ENCODE assay signal across 18 cellular contexts in the genomic region with DNA sequence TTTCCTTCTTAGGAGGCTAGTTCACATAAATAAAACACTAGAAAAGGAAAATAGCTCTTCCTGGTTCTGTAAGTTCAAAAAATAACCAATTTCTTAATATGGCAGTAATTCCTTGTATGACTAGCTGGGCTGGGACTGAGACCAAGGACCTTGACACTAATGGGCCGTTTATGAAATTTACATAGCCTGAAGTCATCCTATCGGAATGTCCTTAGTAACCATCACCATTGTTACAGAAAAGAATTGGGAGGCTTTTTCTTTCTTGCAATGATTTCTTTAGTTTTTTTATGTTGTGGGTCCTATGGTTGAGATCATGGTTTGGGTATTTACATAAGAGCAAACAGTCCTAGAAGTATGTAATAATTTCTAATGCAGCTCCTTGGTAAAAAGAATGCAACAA.
DNase-seq lines count a peak whose midpoint lies in the region; ATAC-seq and TF ChIP-seq lines count a peak whose summit lies in the region.
"Had no signal": no experiment of that assay in that cellular context is flagged by ENCODE, and none has a peak within 500 bp of the region (broad histone marks: within the 10 kb centered on the region; RNA-seq: fewer than 3 reads in every experiment).

No MANE protein-coding gene starts in this region.

- H3K9me3 ChIP-seq in mesenchymal stem cell (ENCODE audit: control insufficient read depth, low read length) = no peaks in the 10 kb centered on the region
- no peaks in the 10 kb centered on the region for H3K9me3 ChIP-seq in CD4-positive, alpha-beta T cell (ENCODE audit: control insufficient read depth, low read length)
- H3K9me3 ChIP-seq: BE2C, heart left ventricle had no signal

- H3K9me3 Mint-ChIP-seq in dendritic cell treated with granulocyte-macrophage colony-stimulating factor and Interleukin-4, amounts not matched to agents 40 ng/mL and 50 ng/mL, for 4 days = no peaks in the 10 kb centered on the region
- H3K9me3 Mint-ChIP-seq in CD4-positive, alpha-beta T cell = no peaks in the 10 kb centered on the region
- H3K9me3 Mint-ChIP-seq: activated CD4-positive, alpha-beta memory T cell treated with anti-CD3 and anti-CD28 coated beads, Interleukin-2, amount 10 ng/mL, durations not matched to agents 7 days and 5 days; activated naive CD4-positive, alpha-beta T cell treated with anti-CD3 and anti-CD28 coated beads for 36 hours had no signal

- H2BK15ac ChIP-seq in mesenchymal stem cell (ENCODE audit: low read depth, poor library complexity, severe bottlenecking) = no peak overlapping the region

- H4K8ac ChIP-seq in mesenchymal stem cell (ENCODE audit: low read length) = no peak overlapping the region

- H3K4me1 Mint-ChIP-seq in dendritic cell treated with granulocyte-macrophage colony-stimulating factor and Interleukin-4, amounts not matched to agents 40 ng/mL and 50 ng/mL, for 4 days (ENCODE audit: low read depth) = peaks cover 22% of the 10 kb centered on the region
- no peaks in the 10 kb centered on the region for H3K4me1 Mint-ChIP-seq in CD4-positive, alpha-beta T cell (ENCODE audit: low read depth)
- H3K4me1 Mint-ChIP-seq: activated CD4-positive, alpha-beta memory T cell treated with anti-CD3 and anti-CD28 coated beads, Interleukin-2, amount 10 ng/mL, durations not matched to agents 7 days and 5 days had no signal

- no peak overlapping the region for H2BK5ac ChIP-seq in mesenchymal stem cell (ENCODE audit: low read depth, low read length, poor library complexity, severe bottlenecking)

- no peaks in the 10 kb centered on the region for H3K79me1 ChIP-seq in mesenchymal stem cell (replicated peaks; ENCODE audit: low read length, poor library complexity, severe bottlenecking)

- no peak overlapping the region for H2BK120ac ChIP-seq in mesenchymal stem cell (ENCODE audit: low read depth, low read length)

- H3K27me3 ChIP-seq in BJ (ENCODE audit: control insufficient read depth, insufficient read depth, low read length) (no peaks in the 10 kb centered on the region), mesenchymal stem cell (ENCODE audit: control insufficient read depth in 1 of 2, insufficient read depth in 1 of 2, low read length in 2 of 2) (no peaks in the 10 kb centered on the region)
- no peaks in the 10 kb centered on the region for H3K27me3 ChIP-seq in CD4-positive, alpha-beta T cell (ENCODE audit: control insufficient read depth, insufficient read depth, low read length)
- H3K27me3 ChIP-seq: BE2C, heart left ventricle had no signal

- no peak overlapping the region for H2AFZ ChIP-seq in mesenchymal stem cell (ENCODE audit: low read depth, low read length)

- POLR2A ChIA-PET in BJ (lab: Charles Lee) = interaction anchor here (0.7 to 0.9 kb wide), 2 partner anchors 12 to 101 kb away, joined by 3 to 5 read pairs; no protein-coding TSS in a partner anchor
- POLR2A ChIA-PET in CD4-positive, alpha-beta T cell (lab: Charles Lee) = interaction anchor here (0.7 kb wide), 1 partner anchor 50 kb away, joined by 3 read pairs; no protein-coding TSS in a partner anchor

- no peak overlapping the region for H4K91ac ChIP-seq in mesenchymal stem cell (ENCODE audit: low read length)

- TF ChIP-seq CTCF in BJ (IDR thresholded peaks at IDR 0.05; ENCODE audit: insufficient read depth, low read depth, low read length) = no peak
- no peak for TF ChIP-seq CTCF in CD4-positive, alpha-beta T cell (IDR thresholded peaks at IDR 0.05)

- H3K27ac Mint-ChIP-seq in dendritic cell treated with granulocyte-macrophage colony-stimulating factor and Interleukin-4, amounts not matched to agents 40 ng/mL and 50 ng/mL, for 4 days = peak overlapping the region; percentile 46
- no peak overlapping the region for H3K27ac Mint-ChIP-seq in CD4-positive, alpha-beta T cell
- H3K27ac Mint-ChIP-seq: activated CD4-positive, alpha-beta memory T cell treated with anti-CD3 and anti-CD28 coated beads, Interleukin-2, amount 10 ng/mL, durations not matched to agents 7 days and 5 days; activated naive CD4-positive, alpha-beta T cell treated with anti-CD3 and anti-CD28 coated beads for 36 hours had no signal

- H3K36me3 ChIP-seq in BJ (ENCODE audit: control insufficient read depth, insufficient read depth, low read length) (no peaks in the 10 kb centered on the region), mesenchymal stem cell (ENCODE audit: control insufficient read depth in 1 of 2, insufficient read depth in 2 of 2, low read depth in 1 of 2, low read length in 2 of 2) (no peaks in the 10 kb centered on the region)
- H3K36me3 ChIP-seq: BE2C, heart left ventricle had no signal

- H3K14ac ChIP-seq in mesenchymal stem cell (ENCODE audit: low read length in 2 of 2) = no peak overlapping the region

- H3K27ac ChIP-seq in mesenchymal stem cell (ENCODE audit: low read length, poor library complexity, severe bottlenecking) (peak overlapping the region; percentile 45), substantia nigra (ENCODE audit: low read depth, low read length, poor library complexity, severe bottlenecking) (no peak overlapping the region)
- no peak overlapping the region for H3K27ac ChIP-seq in CD4-positive, alpha-beta T cell (ENCODE audit: low read depth, low read length)
- H3K27ac ChIP-seq: heart left ventricle had no signal

- H2AK5ac ChIP-seq in mesenchymal stem cell (ENCODE audit: low read length, severe bottlenecking) = no peak overlapping the region

- H3K23ac ChIP-seq in mesenchymal stem cell (ENCODE audit: low read length in 2 of 2) = no peak overlapping the region

- 13% methylated on average over 1 of the region's 2 CpGs for WGBS in mesenchymal stem cell

- H3K27me3 Mint-ChIP-seq in dendritic cell treated with granulocyte-macrophage colony-stimulating factor and Interleukin-4, amounts not matched to agents 40 ng/mL and 50 ng/mL, for 4 days = no peaks in the 10 kb centered on the region
- H3K27me3 Mint-ChIP-seq in CD4-positive, alpha-beta T cell = no peaks in the 10 kb centered on the region
- H3K27me3 Mint-ChIP-seq: activated CD4-positive, alpha-beta memory T cell treated with anti-CD3 and anti-CD28 coated beads, Interleukin-2, amount 10 ng/mL, durations not matched to agents 7 days and 5 days had no signal

- no peak overlapping the region for H3K4me2 ChIP-seq in mesenchymal stem cell (ENCODE audit: low read length, poor library complexity, severe bottlenecking)

- H3K36me3 Mint-ChIP-seq in dendritic cell treated with granulocyte-macrophage colony-stimulating factor and Interleukin-4, amounts not matched to agents 40 ng/mL and 50 ng/mL, for 4 days (ENCODE audit: low read depth) = peaks cover 6% of the 10 kb centered on the region
- H3K36me3 Mint-ChIP-seq in CD4-positive, alpha-beta T cell (ENCODE audit: low read depth) = no peaks in the 10 kb centered on the region

- ATAC-seq in CD4-positive, alpha-beta T cell (ENCODE audit: poor library complexity) = no peak
- ATAC-seq: heart left ventricle had no signal

- H3K4me1 ChIP-seq in mesenchymal stem cell (ENCODE audit: control insufficient read depth, insufficient read depth, low read depth, low read length) = no peaks in the 10 kb centered on the region
- H3K4me1 ChIP-seq: BE2C had no signal

- no peak overlapping the region for H2BK12ac ChIP-seq in mesenchymal stem cell (ENCODE audit: low read length in 2 of 2)

- intact Hi-C loops in dendritic cell treated with granulocyte-macrophage colony-stimulating factor and Interleukin-4, amounts not matched to agents 40 ng/mL and 50 ng/mL, for 4 days (cut with micrococcal nuclease) = no loop called here
- intact Hi-C loops in CD4-positive, alpha-beta T cell (cut with DNase I, micrococcal nuclease) = no loop called here

- no peak overlapping the region for H3K18ac ChIP-seq in mesenchymal stem cell (ENCODE audit: low read depth in 1 of 2, low read length in 2 of 2)

- no peak overlapping the region for H3K4me3 ChIP-seq in BJ (ENCODE audit: low read depth, low read length)
- no peak overlapping the region for H3K4me3 ChIP-seq in mesenchymal stem cell (ENCODE audit: insufficient read depth in 1 of 2, low read depth in 1 of 2, low read length in 2 of 2)
- H3K4me3 ChIP-seq: heart left ventricle, lung had no signal

- no peak overlapping the region for H3K4me3 Mint-ChIP-seq in dendritic cell treated with granulocyte-macrophage colony-stimulating factor and Interleukin-4, amounts not matched to agents 40 ng/mL and 50 ng/mL, for 4 days
- no peak overlapping the region for H3K4me3 Mint-ChIP-seq in CD4-positive, alpha-beta T cell
- H3K4me3 Mint-ChIP-seq: activated CD4-positive, alpha-beta memory T cell treated with anti-CD3 and anti-CD28 coated beads, Interleukin-2, amount 10 ng/mL, durations not matched to agents 7 days and 5 days; activated naive CD4-positive, alpha-beta T cell treated with anti-CD3 and anti-CD28 coated beads for 36 hours had no signal

- no peak overlapping the region for H3K4ac ChIP-seq in mesenchymal stem cell (ENCODE audit: low read depth in 1 of 2, low read length in 2 of 2)

- peak overlapping the region; percentile 61 for H3K9ac ChIP-seq in mesenchymal stem cell (ENCODE audit: low read length)

- CTCF ChIA-PET in BJ (lab: Yijun Ruan, JAX) = no interaction called here
- CTCF ChIA-PET in CD4-positive, alpha-beta T cell (lab: Charles Lee) = no interaction called here

- DNase-seq in BJ (ENCODE audit: low read depth) (peak; percentile 75), LHCN-M2 (ENCODE audit: low read depth) (peak; percentile 67), mesenchymal stem cell (peak; percentile 55), activated T-cell treated with anti-CD3 and anti-CD28 coated beads for 4 hours (no peak), substantia nigra (lab: John Stamatoyannopoulos, UW) (no peak), HPDE6-E6E7 (ENCODE audit: extremely low spot score) (no peak)
- DNase-seq in CD4-positive, alpha-beta T cell = no peak
- DNase-seq: activated CD4-positive, alpha-beta memory T cell treated with anti-CD3 and anti-CD28 coated beads, Interleukin-2, amount 10 ng/mL, durations not matched to agents 7 days and 5 days; activated naive CD4-positive, alpha-beta T cell treated with anti-CD3 and anti-CD28 coated beads for 36 hours; BE2C; cortex of kidney; heart left ventricle; NCI-H2171 treated with DMSO at 0.1 percent for 48 hours; nucleus accumbens; stimulated activated CD4-positive, alpha-beta T cell treated with anti-CD3 and anti-CD28 coated beads, Interleukin-15, amount 100 ng/mL, for 24 hours; T-helper 2 cell had no signal

Comparison
In these comparisons a context has a peak if more than half of its experiments do, and no peak if none do; other contexts are left out.
1. DNase-seq: peak in BJ (single experiment), LHCN-M2 (single experiment) and mesenchymal stem cell (single experiment); none in CD4-positive, alpha-beta T cell (0 of 10), activated T-cell treated with anti-CD3 and anti-CD28 coated beads for 4 hours (single experiment), substantia nigra (0 of 49) and HPDE6-E6E7 (single experiment).